17 cellular contexts compared by ENCODE assay signal in genomic region chr18:80137137-80137536, GRCh38. TPM values are rescaled to one million over a fixed set of nuclear protein-coding genes. Genes with fewer than 3 reads are reported as not detected.
DNase-seq lines count a peak whose midpoint lies in the region; ATAC-seq, FAIRE-seq and TF ChIP-seq lines count a peak whose summit lies in the region.
"Had no signal": no experiment of that assay in that cellular context is flagged by ENCODE, and none has a peak within 500 bp of the region (broad histone marks: within the 10 kb centered on the region; RNA-seq: fewer than 3 reads in every experiment).

No MANE protein-coding gene starts in this region.

- H4K8ac ChIP-seq in H1 (ENCODE audit: extremely low read depth, insufficient read depth, low read length): no peak overlapping the region
- no peak overlapping the region for H4K8ac ChIP-seq in neuronal stem cell (ENCODE audit: low read depth, low read length)

- H3K4ac ChIP-seq in H1 (replicated peaks; ENCODE audit: insufficient read length, low read depth, low read length) (no peak overlapping the region), neuronal stem cell (ENCODE audit: low read length) (no peak overlapping the region)

- H4K91ac ChIP-seq in H1 (replicated peaks; ENCODE audit: insufficient read length, low read length): no peak overlapping the region
- H4K91ac ChIP-seq in neuronal stem cell (ENCODE audit: low read depth, low read length, poor library complexity): no peak overlapping the region

- H3K79me2 ChIP-seq in H1 (ENCODE audit: control insufficient read depth in 1 of 2, insufficient read depth in 2 of 2, low read length in 2 of 2): peaks cover 0 to 30% of the 10 kb centered on the region in 2 experiments; a peak in 3 of 4 replicates

- no peak for TF ChIP-seq RAD21 in H1 (IDR thresholded peaks at IDR 0.05 in 1 of 2, conservative IDR thresholded peaks at IDR 0.05 in 1 of 2; ENCODE audit: low read depth in 2 of 2, low read length in 2 of 2)

- TF ChIP-seq POLR2A in GM12891 (IDR thresholded peaks at IDR 0.05; ENCODE audit: low read depth, low read length): no peak
- TF ChIP-seq POLR2A in H1 (IDR thresholded peaks at IDR 0.05; ENCODE audit: control extremely low read depth in 1 of 2, low read depth in 2 of 2, low read length in 2 of 2): no peak
- no peak for TF ChIP-seq POLR2A in prostate gland (IDR thresholded peaks at IDR 0.05)
- TF ChIP-seq POLR2A in GM18505 (IDR thresholded peaks at IDR 0.05; ENCODE audit: borderline replicate concordance, extremely low read depth, insufficient read depth, insufficient read length): no peak

- no peak overlapping the region for H3K23ac ChIP-seq in H1 (ENCODE audit: insufficient read length)
- H3K23ac ChIP-seq in neuronal stem cell (ENCODE audit: low read depth, low read length, poor library complexity): peak overlapping the region; percentile 12

- H3K4me1 ChIP-seq in H1 (replicated peaks in 1 of 4; ENCODE audit: control insufficient read depth in 3 of 4, insufficient read depth in 4 of 4, low read length in 3 of 4): 0 out of 7 replicates have a peak, but pooled peaks cover 0 to 5% (median 0%) of the 10 kb centered on the region in 4 experiments
- peaks cover 0 to 3% of the 10 kb centered on the region in 2 donors for H3K4me1 ChIP-seq in neuronal stem cell (ENCODE audit: control insufficient read depth in 2 of 2, insufficient read depth in 1 of 2, low read depth in 1 of 2, low read length in 2 of 2)
- no peaks in the 10 kb centered on the region for H3K4me1 ChIP-seq in prostate gland (replicated peaks)

- H3K4me2 ChIP-seq in H1 (ENCODE audit: insufficient read depth in 1 of 2, low read depth in 2 of 2, low read length in 2 of 2) (no peak overlapping the region), neuronal stem cell (ENCODE audit: insufficient read depth, low read length, poor library complexity, severe bottlenecking) (no peak overlapping the region)

- intact Hi-C loops in prostate gland (cut with DNase I): no loop called here

- TF ChIP-seq CTCF in H1 (IDR thresholded peaks at IDR 0.05; ENCODE audit: control extremely low read depth in 1 of 3, insufficient read depth in 1 of 3, low read depth in 1 of 3, low read length in 3 of 3) (no peak), prostate gland (IDR thresholded peaks at IDR 0.05) (no peak)

- H3K18ac ChIP-seq in H1 (ENCODE audit: extremely low read depth, low read length) (no peak overlapping the region), neuronal stem cell (ENCODE audit: low read length) (no peak overlapping the region)

- POLR2A ChIA-PET in H1 (lab: Charles Lee; ENCODE audit: partially characterized antibody): interaction anchor here (1.4 to 2.0 kb wide), 2 partner anchors 10 to 27 kb away, joined by 3 to 8 read pairs; no protein-coding TSS in a partner anchor

- H3K14ac ChIP-seq in H1 (ENCODE audit: insufficient read length) (no peak overlapping the region), neuronal stem cell (ENCODE audit: low read length) (no peak overlapping the region)

- no peak overlapping the region for H3K56ac ChIP-seq in H1 (replicated peaks; ENCODE audit: insufficient read length, low read depth, low read length)

- H3K4me3 ChIP-seq in H1 (ENCODE audit: extremely low read depth in 1 of 4, insufficient read depth in 2 of 4, low read depth in 3 of 4, low read length in 4 of 4) (no peak overlapping the region), neuronal stem cell (ENCODE audit: low read length in 2 of 2) (peak overlapping the region in 1 of 2 donors; percentile 2), prostate gland (no peak overlapping the region)

- no peak for ATAC-seq in T-helper 17 cell
- no peak for ATAC-seq in HG03378 (IDR thresholded peaks at IDR 0.05; ENCODE audit: unreplicated experiment)
- ATAC-seq in GM18505 (IDR thresholded peaks at IDR 0.05; ENCODE audit: unreplicated experiment): no peak

- H3K4me3 Mint-ChIP-seq in T-helper 17 cell: peak overlapping the region; percentile 31
- H3K4me3 Mint-ChIP-seq: B cell had no signal

- no peak overlapping the region for H3K9ac ChIP-seq in H1 (replicated peaks in 1 of 4; ENCODE audit: extremely low read depth in 1 of 4, low read depth in 3 of 4, low read length in 3 of 4)
- no peak overlapping the region for H3K9ac ChIP-seq in neuronal stem cell (ENCODE audit: low read depth, low read length, poor library complexity)

- no peaks in the 10 kb centered on the region for H3K27me3 Mint-ChIP-seq in T-helper 17 cell
- H3K27me3 Mint-ChIP-seq: B cell; CD4-positive, alpha-beta memory T cell had no signal

- H3K27me3 ChIP-seq in H1 (replicated peaks in 1 of 4; ENCODE audit: control insufficient read depth in 3 of 4, extremely low read depth in 1 of 4, insufficient read depth in 3 of 4, low read length in 3 of 4): no peaks in the 10 kb centered on the region
- H3K27me3 ChIP-seq in neuronal stem cell (ENCODE audit: control insufficient read depth in 3 of 3, insufficient read depth in 3 of 3, low read depth in 1 of 3, low read length in 3 of 3): no peaks in the 10 kb centered on the region
- H3K27me3 ChIP-seq in prostate gland (replicated peaks; ENCODE audit: insufficient read depth): no peaks in the 10 kb centered on the region

- H3K36me3 ChIP-seq in H1 (ENCODE audit: control insufficient read depth in 2 of 4, insufficient read depth in 4 of 4, low read length in 3 of 4): peaks cover 24 to 78% (median 49%) of the 10 kb centered on the region in 4 experiments
- peaks cover 40 to 97% of the 10 kb centered on the region in 2 donors for H3K36me3 ChIP-seq in neuronal stem cell (replicated peaks in 1 of 2; ENCODE audit: control insufficient read depth in 2 of 2, insufficient read depth in 2 of 2, low read length in 2 of 2)
- peaks cover 3 to 11% of the 10 kb centered on the region in 2 donors for H3K36me3 ChIP-seq in prostate gland

- DNase-seq in GM12891 (ENCODE audit: insufficient read length, low spot score) (no peak), T-helper 17 cell (no peak), H1 (ENCODE audit: low read depth in 1 of 2, low spot score in 2 of 2) (no peak), neuronal stem cell (ENCODE audit: low spot score) (no peak), prostate gland (ENCODE audit: low spot score) (no peak), C1 segment of cervical spinal cord (lab: John Stamatoyannopoulos, UW) (no peak)
- DNase-seq: CD4-positive, alpha-beta memory T cell; DMS79; H7; KBM-7 had no signal

- H2BK15ac ChIP-seq in H1 (ENCODE audit: low read length) (no peak overlapping the region), neuronal stem cell (ENCODE audit: low read length) (no peak overlapping the region)

- H3K23me2 ChIP-seq in H1 (ENCODE audit: low read depth, low read length): no peaks in the 10 kb centered on the region

- no peak overlapping the region for H3K27ac ChIP-seq in H1 (ENCODE audit: low read depth, low read length)
- H3K27ac ChIP-seq in neuronal stem cell (replicated peaks; ENCODE audit: low read length): no peak overlapping the region
- H3K27ac ChIP-seq in prostate gland: no peak overlapping the region
- H3K27ac ChIP-seq: C4-2B, HL-60 had no signal

- no peak overlapping the region for H2AK5ac ChIP-seq in H1 (ENCODE audit: low read depth, low read length)
- H2AK5ac ChIP-seq in neuronal stem cell (ENCODE audit: low read depth, low read length): no peak overlapping the region

- WGBS in H1 (ENCODE audit: extremely low coverage in 1 of 2, insufficient coverage in 1 of 2, insufficient read length in 1 of 2, insufficient replicate concordance in 2 of 2, low coverage in 1 of 2, low lambda C conversion rate in 2 of 2, missing lambda C conversion rate in 1 of 2), 2 experiments: 91% methylated on average over 14 of the region's 14 CpGs; no CpG with 5 or more reads in 1 of the 2 experiments
- WGBS in neuronal stem cell (ENCODE audit: extremely low coverage in 2 of 2, insufficient read length in 2 of 2, insufficient replicate concordance in 1 of 2), 2 donors: no CpG with 5 or more reads among the region's 14 CpGs
- WGBS in prostate gland: 91% methylated on average over 14 of the region's 14 CpGs

- no peak for FAIRE-seq in GM12891 (lab: Jason Lieb, UNC)
- FAIRE-seq in H1 (lab: Jason Lieb, UNC): no peak
- FAIRE-seq: A204.1, GM18507 had no signal

- peaks cover 11% of the 10 kb centered on the region for H3K36me3 Mint-ChIP-seq in T-helper 17 cell (ENCODE audit: low read depth)

- TF ChIP-seq EP300 in H1 (IDR thresholded peaks at IDR 0.05; ENCODE audit: borderline replicate concordance in 1 of 2, low read depth in 2 of 2, low read length in 2 of 2): no peak

- H3K4me1 Mint-ChIP-seq in T-helper 17 cell: peaks cover 3% of the 10 kb centered on the region
- H3K4me1 Mint-ChIP-seq: B cell had no signal

- H2BK120ac ChIP-seq in H1 (replicated peaks; ENCODE audit: low read depth, low read length) (no peak overlapping the region), neuronal stem cell (ENCODE audit: low read depth, low read length) (no peak overlapping the region)

- no peak overlapping the region for H2BK20ac ChIP-seq in H1 (ENCODE audit: low read length)

- H2BK12ac ChIP-seq in H1 (ENCODE audit: low read depth, low read length) (no peak overlapping the region), neuronal stem cell (ENCODE audit: low read length) (no peak overlapping the region)

- H2BK5ac ChIP-seq in H1 (ENCODE audit: low read depth, low read length): no peak overlapping the region; the same call in 1 of the 2 replicates
- no peak overlapping the region for H2BK5ac ChIP-seq in neuronal stem cell (ENCODE audit: low read length)

- no peak overlapping the region for H4K5ac ChIP-seq in H1 (ENCODE audit: insufficient read length, low read depth, low read length)

- H3K9me3 ChIP-seq in T-helper 17 cell (ENCODE audit: control insufficient read depth, low read length, poor library complexity, severe bottlenecking) (no peaks in the 10 kb centered on the region), H1 (ENCODE audit: insufficient read depth in 2 of 2, low read depth in 1 of 2, low read length in 1 of 2) (no peaks in the 10 kb centered on the region), neuronal stem cell (replicated peaks in 1 of 2; ENCODE audit: control insufficient read depth in 2 of 2, insufficient read depth in 1 of 2, low read depth in 1 of 2, low read length in 2 of 2) (no peaks in the 10 kb centered on the region), prostate gland (no peaks in the 10 kb centered on the region)

- H3K79me1 ChIP-seq in H1 (ENCODE audit: low read depth, low read length) (peaks cover 14% of the 10 kb centered on the region), neuronal stem cell (ENCODE audit: low read depth, low read length) (no peaks in the 10 kb centered on the region)

- no peak overlapping the region for H2AFZ ChIP-seq in H1 (ENCODE audit: low read length)
- no peak overlapping the region for H2AFZ ChIP-seq in neuronal stem cell (ENCODE audit: low read length)

- CTCF ChIA-PET in H1 (lab: Charles Lee; ENCODE audit: partially characterized antibody): interaction anchor here (1.3 to 3.4 kb wide), 5 partner anchors 10 to 34 kb away, joined by 3 to 14 read pairs (median 5); no protein-coding TSS in a partner anchor

- H4K20me1 ChIP-seq in H1 (replicated peaks in 1 of 2; ENCODE audit: control insufficient read depth in 1 of 2, insufficient read depth in 2 of 2, low read length in 2 of 2): peaks cover 0 to 14% of the 10 kb centered on the region in 2 experiments

- peak overlapping the region; percentile 27 for H3K27ac Mint-ChIP-seq in T-helper 17 cell
- H3K27ac Mint-ChIP-seq: B cell had no signal

RNA-seq across cellular contexts. Expression of gene ADNP2, which starts 28.1 kb away (rescaled TPM):
- 9.4 TPM for polyA plus RNA-seq in GM12891 (2012; ENCODE audit: low read depth, missing spikeins)
- total RNA-seq in T-helper 17 cell (10 to 100 TPM; 41.5 to 50.0 TPM), prostate gland (10 to 100 TPM; 17.5 to 36.0 TPM)
- 61.1 and 61.6 TPM in 2 replicates for total RNA-seq in H1 (2021; fragmentation: NEBNext Ultra II Directional; extraction: Animal tissue kit (Norgen Biotek cat#: 25700))
- 25.1 and 28.5 TPM in 2 replicates for polyA plus RNA-seq in H1 (2011; rRNA removed)
- 23.0 TPM for polyA plus RNA-seq in H1 (2011; cell fraction: cytosol; rRNA removed)
- 28.0 TPM for polyA plus RNA-seq in H1 (2011; cell fraction: nucleus; rRNA removed)
- 29.6 to 36.5 TPM (median 31.7 TPM) in 4 replicates for polyA plus RNA-seq in H1 (2012, experiment 1 of 2)
- 5.6 TPM for polyA plus RNA-seq in H1 (2012, experiment 2 of 2)
- polyA plus RNA-seq in H1 (2013, experiment 1 of 2): 25.7 TPM
- polyA plus RNA-seq in H1 (2013, experiment 2 of 2): 26.9 TPM
- 63.8 and 67.0 TPM in 2 replicates for polyA minus RNA-seq in H1 (2011; rRNA and poly(A)+ RNA removed)
- polyA minus RNA-seq in H1 (2011; cell fraction: cytosol; rRNA and poly(A)+ RNA removed): 36.8 TPM
- 34.9 TPM for polyA minus RNA-seq in H1 (2011; cell fraction: nucleus; rRNA and poly(A)+ RNA removed)
- polyA plus RNA-seq in neuronal stem cell (2013, experiment 1 of 2): 29.1 TPM
- 29.0 TPM for polyA plus RNA-seq in neuronal stem cell (2013, experiment 2 of 2)
